In genomic region chr17:77526259-77526711, GRCh38 we compare ENCODE assay signal across 20 cellular contexts.
DNase-seq lines count a peak whose midpoint lies in the region; ATAC-seq and TF ChIP-seq lines count a peak whose summit lies in the region.
"Had no signal": no experiment of that assay in that cellular context is flagged by ENCODE, and none has a peak within 500 bp of the region (broad histone marks: within the 10 kb centered on the region; RNA-seq: fewer than 3 reads in every experiment).

No MANE protein-coding gene starts in this region.

- no peak overlapping the region for H3K18ac ChIP-seq in mesenchymal stem cell (ENCODE audit: low read depth in 1 of 2, low read length in 2 of 2)

- H2BK12ac ChIP-seq in mesenchymal stem cell (ENCODE audit: low read length in 2 of 2): no peak overlapping the region

- H3K27ac ChIP-seq in coronary artery (no peak overlapping the region), mesenchymal stem cell (ENCODE audit: low read length, poor library complexity, severe bottlenecking) (no peak overlapping the region)
- H3K27ac ChIP-seq: BLaER1, brain microvascular endothelial cell, vagina had no signal

- ATAC-seq in Right ventricle myocardium inferior (no peak), GM21717 (IDR thresholded peaks at IDR 0.05; ENCODE audit: unreplicated experiment) (no peak)
- ATAC-seq: activated T-cell treated with anti-CD3 and anti-CD28 coated beads, Interleukin-2, amount 50 U/mL, for 72 hours; natural killer cell treated with Interleukin-12 subunit alpha and Interleukin-12 subunit beta and Interleukin-15 and Interleukin-18, amount 100 ng/mL, for 72 hours had no signal

- no peaks in the 10 kb centered on the region for H3K9me3 ChIP-seq in mesenchymal stem cell (ENCODE audit: control insufficient read depth, low read length)
- H3K9me3 ChIP-seq: BLaER1, vagina had no signal

- H4K8ac ChIP-seq in mesenchymal stem cell (ENCODE audit: low read length): no peak overlapping the region

- H3K27me3 ChIP-seq in mesenchymal stem cell (ENCODE audit: control insufficient read depth in 1 of 2, insufficient read depth in 1 of 2, low read length in 2 of 2): peaks cover 33 to 57% of the 10 kb centered on the region in 2 experiments
- H3K27me3 ChIP-seq: brain microvascular endothelial cell had no signal

- H3K4me2 ChIP-seq in mesenchymal stem cell (ENCODE audit: low read length, poor library complexity, severe bottlenecking): no peak overlapping the region

- WGBS in mesenchymal stem cell: 95% methylated on average over 17 of the region's 20 CpGs

- no peak overlapping the region for H2BK5ac ChIP-seq in mesenchymal stem cell (ENCODE audit: low read depth, low read length, poor library complexity, severe bottlenecking)

- H3K79me1 ChIP-seq in mesenchymal stem cell (replicated peaks; ENCODE audit: low read length, poor library complexity, severe bottlenecking): no peaks in the 10 kb centered on the region

- H3K23ac ChIP-seq in mesenchymal stem cell (ENCODE audit: low read length in 2 of 2): no peak overlapping the region

- peaks cover 16% of the 10 kb centered on the region for H3K4me1 ChIP-seq in mesenchymal stem cell (ENCODE audit: control insufficient read depth, insufficient read depth, low read depth, low read length)

- TF ChIP-seq CTCF in coronary artery (IDR thresholded peaks at IDR 0.05) (no peak), foreskin fibroblast (IDR thresholded peaks at IDR 0.05; ENCODE audit: low read depth, low read length) (no peak)

- no peak overlapping the region for H2AFZ ChIP-seq in mesenchymal stem cell (ENCODE audit: low read depth, low read length)

- no peak overlapping the region for H3K4ac ChIP-seq in mesenchymal stem cell (ENCODE audit: low read depth in 1 of 2, low read length in 2 of 2)

- DNase-seq in cardiac septum (ENCODE audit: low spot score) (peak; percentile 46), Right ventricle myocardium inferior (ENCODE audit: missing footprints) (no peak), coronary artery (ENCODE audit: low spot score) (peak; percentile 53), mesenteric fat pad (ENCODE audit: low spot score) (peak; percentile 43), mesenchymal stem cell (no peak), foreskin fibroblast (no peak)
- DNase-seq: activated CD4-positive, alpha-beta T cell treated with anti-CD3 and anti-CD28 coated beads, Interleukin-2, amount 10 ng/mL, durations not matched to agents 24 days and 14 days; activated CD8-positive, alpha-beta memory T cell treated with anti-CD3 and anti-CD28 coated beads for 24 hours; activated naive CD4-positive, alpha-beta T cell treated with Interleukin-2 at 50 U/mL for 16 hours; activated T-cell treated with anti-CD3 and anti-CD28 coated beads, Interleukin-2, amount 50 U/mL, for 72 hours; amniotic stem cell; brain microvascular endothelial cell; effector CD8-positive, alpha-beta T cell; NCI-H226; SIG-M5; stimulated activated CD4-positive, alpha-beta T cell treated with anti-CD3 and anti-CD28 coated beads, Interleukin-2, amount 100 ng/mL, for 24 hours had no signal

- no peak overlapping the region for H2BK120ac ChIP-seq in mesenchymal stem cell (ENCODE audit: low read depth, low read length)

- intact Hi-C loops in cardiac septum (cut with DNase I) (no loop called here), Right ventricle myocardium inferior (cut with DNase I) (no loop called here)

- H2AK5ac ChIP-seq in mesenchymal stem cell (ENCODE audit: low read length, severe bottlenecking): no peak overlapping the region

- H3K14ac ChIP-seq in mesenchymal stem cell (ENCODE audit: low read length in 2 of 2): no peak overlapping the region

- no peak overlapping the region for H4K91ac ChIP-seq in mesenchymal stem cell (ENCODE audit: low read length)

- H3K9ac ChIP-seq in mesenchymal stem cell (ENCODE audit: low read length): no peak overlapping the region
- H3K9ac ChIP-seq: BLaER1 had no signal

- H2BK15ac ChIP-seq in mesenchymal stem cell (ENCODE audit: low read depth, poor library complexity, severe bottlenecking): no peak overlapping the region

- H3K36me3 ChIP-seq in mesenchymal stem cell (ENCODE audit: control insufficient read depth in 1 of 2, insufficient read depth in 2 of 2, low read depth in 1 of 2, low read length in 2 of 2): no peaks in the 10 kb centered on the region
- H3K36me3 ChIP-seq: BLaER1, brain microvascular endothelial cell, vagina had no signal

- H3K4me3 ChIP-seq in coronary artery (no peak overlapping the region), mesenchymal stem cell (ENCODE audit: insufficient read depth in 1 of 2, low read depth in 1 of 2, low read length in 2 of 2) (no peak overlapping the region), foreskin fibroblast (ENCODE audit: low read depth in 1 of 2, low read length in 2 of 2) (no peak overlapping the region)
- H3K4me3 ChIP-seq: BLaER1, vagina had no signal

Comparison
In these comparisons a context has a peak if more than half of its experiments do, and no peak if none do; other contexts are left out.
1. DNase-seq: peak in cardiac septum (single experiment), coronary artery (single experiment) and mesenteric fat pad (single experiment); none in Right ventricle myocardium inferior (single experiment), mesenchymal stem cell (single experiment) and foreskin fibroblast (0 of 2).